In genomic region chr7:140078392-140078791, GRCh38 we compare ENCODE assay signal across 12 cellular contexts. TPM values are rescaled to one million over a fixed set of nuclear protein-coding genes. Genes with fewer than 3 reads are reported as not detected.
DNase-seq lines count a peak whose midpoint lies in the region; ATAC-seq and TF ChIP-seq lines count a peak whose summit lies in the region.
"Had no signal": no experiment of that assay in that cellular context is flagged by ENCODE, and none has a peak within 500 bp of the region (broad histone marks: within the 10 kb centered on the region; RNA-seq: fewer than 3 reads in every experiment).

No MANE protein-coding gene starts in this region.

- no peak overlapping the region for H3K27ac ChIP-seq in H9 (ENCODE audit: insufficient read length, low read depth, low read length)
- H3K27ac ChIP-seq: SJSA1 had no signal

- no peaks in the 10 kb centered on the region for H3K79me2 ChIP-seq in H9 (ENCODE audit: insufficient read depth, low read length)

- no peak overlapping the region for H3K4ac ChIP-seq in H9 (ENCODE audit: low read depth, low read length)

- H3K4me1 Mint-ChIP-seq in activated naive CD4-positive, alpha-beta T cell treated with anti-CD3 and anti-CD28 coated beads, Interleukin-2, amount 50 U/mL, for 24 hours: peaks cover under 1% of the 10 kb centered on the region
- peaks cover 6% of the 10 kb centered on the region for H3K4me1 Mint-ChIP-seq in activated naive CD4-positive, alpha-beta T cell treated with anti-CD3 and anti-CD28 coated beads, Interleukin-2, amount 10 ng/mL, durations not matched to agents 7 days and 5 days
- H3K4me1 Mint-ChIP-seq in H9: peaks cover 6 to 11% of the 10 kb centered on the region in 2 experiments; a peak in 3 of 4 replicates
- peaks cover 6 to 12% of the 10 kb centered on the region in 2 donors for H3K4me1 Mint-ChIP-seq in effector memory CD8-positive, alpha-beta T cell (ENCODE audit: low read depth in 2 of 2)
- H3K4me1 Mint-ChIP-seq in stimulated activated memory B cell treated with anti-CD40 and anti-IgM and Interleukin-4, amounts not matched to agents 10 μg/mL and 1 μg/mL and 100 μg/mL, for 72 hours: peaks cover 22% of the 10 kb centered on the region

- TF ChIP-seq CTCF in H9 (conservative IDR thresholded peaks at IDR 0.05): no peak

- intact Hi-C loops in Right ventricle myocardium inferior (cut with DNase I): no loop called here

- H2AK5ac ChIP-seq in H9 (ENCODE audit: insufficient read length, low read length): no peak overlapping the region

- H2AFZ ChIP-seq in H9 (ENCODE audit: low read length): no peak overlapping the region

- H3K23me2 ChIP-seq in H9 (ENCODE audit: insufficient read length, low read depth, low read length, poor library complexity, severe bottlenecking): no peaks in the 10 kb centered on the region

- H2BK20ac ChIP-seq in H9 (ENCODE audit: low read depth, low read length, poor library complexity, severe bottlenecking): no peak overlapping the region

- no peak overlapping the region for H3K4me2 ChIP-seq in H9 (ENCODE audit: insufficient read depth, insufficient read length, low read length)

- no peak overlapping the region for H4K8ac ChIP-seq in H9 (replicated peaks; ENCODE audit: insufficient read length, low read depth, low read length)

- no CpG with 5 or more reads among the region's 13 CpGs for WGBS in H9 (ENCODE audit: extremely low coverage, insufficient read length, low lambda C conversion rate)

- H3K56ac ChIP-seq in H9 (ENCODE audit: insufficient read length, low read depth, low read length): no peak overlapping the region

- H3K27me3 Mint-ChIP-seq in activated naive CD4-positive, alpha-beta T cell treated with anti-CD3 and anti-CD28 coated beads, Interleukin-2, amount 50 U/mL, for 24 hours: no peaks in the 10 kb centered on the region
- peaks cover 21% of the 10 kb centered on the region for H3K27me3 Mint-ChIP-seq in activated naive CD4-positive, alpha-beta T cell treated with anti-CD3 and anti-CD28 coated beads, Interleukin-2, amount 10 ng/mL, durations not matched to agents 7 days and 5 days
- no peaks in the 10 kb centered on the region for H3K27me3 Mint-ChIP-seq in H9 (ENCODE audit: low read depth)
- H3K27me3 Mint-ChIP-seq in effector memory CD8-positive, alpha-beta T cell: peaks cover 0 to 9% of the 10 kb centered on the region in 2 donors
- H3K27me3 Mint-ChIP-seq in stimulated activated memory B cell treated with anti-CD40 and anti-IgM and Interleukin-4, amounts not matched to agents 10 μg/mL and 1 μg/mL and 100 μg/mL, for 72 hours: no peaks in the 10 kb centered on the region

- no peak for ATAC-seq in effector memory CD8-positive, alpha-beta T cell (replicated peaks)
- ATAC-seq in stimulated activated memory B cell treated with anti-CD40 and anti-IgM and Interleukin-4, amounts not matched to agents 10 μg/mL and 1 μg/mL and 100 μg/mL, for 72 hours: no peak
- no peak for ATAC-seq in Right ventricle myocardium inferior

- no peak overlapping the region for H3K18ac ChIP-seq in H9 (ENCODE audit: insufficient read length, low read depth, low read length)

- no peaks in the 10 kb centered on the region for H3K79me1 ChIP-seq in H9 (ENCODE audit: insufficient read depth, low read depth, low read length, poor library complexity, severe bottlenecking)

- no peaks in the 10 kb centered on the region for H3K9me3 ChIP-seq in H9 (ENCODE audit: control insufficient read depth, low read depth, low read length)
- H3K9me3 ChIP-seq: SJSA1 had no signal

- no peaks in the 10 kb centered on the region for H3K4me1 ChIP-seq in H9 (ENCODE audit: insufficient read depth, low read length)
- H3K4me1 ChIP-seq: SJSA1 had no signal

- DNase-seq in activated naive CD4-positive, alpha-beta T cell treated with anti-CD3 and anti-CD28 coated beads, Interleukin-2, amount 10 ng/mL, durations not matched to agents 7 days and 5 days: no peak
- peak; percentile 55 for DNase-seq in H9
- DNase-seq in effector memory CD8-positive, alpha-beta T cell: no peak
- DNase-seq in AG20443 (ENCODE audit: low spot score): no peak
- no peak for DNase-seq in SIG-M5 (lab: John Stamatoyannopoulos, UW)
- no peak for DNase-seq in Right ventricle myocardium inferior (ENCODE audit: missing footprints)
- DNase-seq: Karpas-422; MM.1S; NK-92 treated with Interleukin-12 subunit alpha and Interleukin-12 subunit beta, amount 100 ng/mL, for 24 hours had no signal

- no peak overlapping the region for H2BK120ac ChIP-seq in H9 (ENCODE audit: low read depth, low read length, poor library complexity, severe bottlenecking)

- no peak overlapping the region for H4K5ac ChIP-seq in H9 (ENCODE audit: insufficient read length, low read depth, low read length)

- H3K23ac ChIP-seq in H9 (ENCODE audit: insufficient read length, low read depth, low read length): no peak overlapping the region

- peak overlapping the region; percentile 79 for H3K27ac Mint-ChIP-seq in activated naive CD4-positive, alpha-beta T cell treated with anti-CD3 and anti-CD28 coated beads, Interleukin-2, amount 50 U/mL, for 24 hours
- no peak overlapping the region for H3K27ac Mint-ChIP-seq in activated naive CD4-positive, alpha-beta T cell treated with anti-CD3 and anti-CD28 coated beads, Interleukin-2, amount 10 ng/mL, durations not matched to agents 7 days and 5 days
- no peak overlapping the region for H3K27ac Mint-ChIP-seq in H9
- H3K27ac Mint-ChIP-seq in effector memory CD8-positive, alpha-beta T cell: no peak overlapping the region
- H3K27ac Mint-ChIP-seq in stimulated activated memory B cell treated with anti-CD40 and anti-IgM and Interleukin-4, amounts not matched to agents 10 μg/mL and 1 μg/mL and 100 μg/mL, for 72 hours: peak overlapping the region; percentile 53

- no peak overlapping the region for H3K14ac ChIP-seq in H9 (ENCODE audit: insufficient read depth, low read length)

- no peaks in the 10 kb centered on the region for H3K36me3 Mint-ChIP-seq in activated naive CD4-positive, alpha-beta T cell treated with anti-CD3 and anti-CD28 coated beads, Interleukin-2, amount 50 U/mL, for 24 hours
- H3K36me3 Mint-ChIP-seq in activated naive CD4-positive, alpha-beta T cell treated with anti-CD3 and anti-CD28 coated beads, Interleukin-2, amount 10 ng/mL, durations not matched to agents 7 days and 5 days: no peaks in the 10 kb centered on the region
- H3K36me3 Mint-ChIP-seq in H9 (ENCODE audit: insufficient read depth in 1 of 3, low read depth in 3 of 3): no peaks in the 10 kb centered on the region
- peaks cover 3% of the 10 kb centered on the region for H3K36me3 Mint-ChIP-seq in effector memory CD8-positive, alpha-beta T cell (ENCODE audit: insufficient read depth)
- H3K36me3 Mint-ChIP-seq in stimulated activated memory B cell treated with anti-CD40 and anti-IgM and Interleukin-4, amounts not matched to agents 10 μg/mL and 1 μg/mL and 100 μg/mL, for 72 hours: no peaks in the 10 kb centered on the region

- no peak overlapping the region for H2BK15ac ChIP-seq in H9 (ENCODE audit: low read depth, low read length)

- no peaks in the 10 kb centered on the region for H3K27me3 ChIP-seq in H9 (ENCODE audit: insufficient read depth, low read length)
- H3K27me3 ChIP-seq: SJSA1 had no signal

- no peaks in the 10 kb centered on the region for H3K9me3 Mint-ChIP-seq in activated naive CD4-positive, alpha-beta T cell treated with anti-CD3 and anti-CD28 coated beads, Interleukin-2, amount 50 U/mL, for 24 hours
- H3K9me3 Mint-ChIP-seq in activated naive CD4-positive, alpha-beta T cell treated with anti-CD3 and anti-CD28 coated beads, Interleukin-2, amount 10 ng/mL, durations not matched to agents 7 days and 5 days: no peaks in the 10 kb centered on the region
- H3K9me3 Mint-ChIP-seq in H9: no peaks in the 10 kb centered on the region
- no peaks in the 10 kb centered on the region for H3K9me3 Mint-ChIP-seq in effector memory CD8-positive, alpha-beta T cell
- no peaks in the 10 kb centered on the region for H3K9me3 Mint-ChIP-seq in stimulated activated memory B cell treated with anti-CD40 and anti-IgM and Interleukin-4, amounts not matched to agents 10 μg/mL and 1 μg/mL and 100 μg/mL, for 72 hours

- H3K4me3 Mint-ChIP-seq in activated naive CD4-positive, alpha-beta T cell treated with anti-CD3 and anti-CD28 coated beads, Interleukin-2, amount 50 U/mL, for 24 hours: no peak overlapping the region
- no peak overlapping the region for H3K4me3 Mint-ChIP-seq in activated naive CD4-positive, alpha-beta T cell treated with anti-CD3 and anti-CD28 coated beads, Interleukin-2, amount 10 ng/mL, durations not matched to agents 7 days and 5 days
- H3K4me3 Mint-ChIP-seq in H9: no peak overlapping the region
- H3K4me3 Mint-ChIP-seq in effector memory CD8-positive, alpha-beta T cell: peak overlapping the region; percentile 6 to 59
- H3K4me3 Mint-ChIP-seq in stimulated activated memory B cell treated with anti-CD40 and anti-IgM and Interleukin-4, amounts not matched to agents 10 μg/mL and 1 μg/mL and 100 μg/mL, for 72 hours: no peak overlapping the region

- H3T11ph ChIP-seq in H9 (ENCODE audit: low read length): no peak overlapping the region

- H2BK12ac ChIP-seq in H9 (ENCODE audit: insufficient read length, low read depth, low read length): no peak overlapping the region

- CTCF ChIA-PET in activated naive CD4-positive, alpha-beta T cell treated with anti-CD3 and anti-CD28 coated beads, Interleukin-2, amount 10 ng/mL, durations not matched to agents 7 days and 5 days (lab: Charles Lee): interaction anchor here (0.6 kb wide), 1 partner anchor 253 kb away, joined by 4 read pairs; no protein-coding TSS in a partner anchor

- no peaks in the 10 kb centered on the region for H4K20me1 ChIP-seq in H9 (ENCODE audit: control insufficient read depth, insufficient read depth, insufficient read length)

- no peak overlapping the region for H3K9ac ChIP-seq in H9 (ENCODE audit: extremely low read depth, insufficient read length, low read length)

- H2BK5ac ChIP-seq in H9 (ENCODE audit: insufficient read length, low read length): no peak overlapping the region

- no peak overlapping the region for H4K91ac ChIP-seq in H9 (ENCODE audit: insufficient read length, low read depth, low read length)

RNA-seq across cellular contexts. Expression of gene PARP12, which starts 15.6 kb away (rescaled TPM):
- total RNA-seq in H9 (2021): 11.1 and 11.8 TPM in 2 replicates
- 13.2 TPM for total RNA-seq in Right ventricle myocardium inferior

Comparison
In these comparisons a context has a peak if more than half of its experiments do, and no peak if none do; other contexts are left out.
1. H3K27ac Mint-ChIP-seq: peak in activated naive CD4-positive, alpha-beta T cell treated with anti-CD3 and anti-CD28 coated beads, Interleukin-2, amount 50 U/mL, for 24 hours (single experiment) and stimulated activated memory B cell treated with anti-CD40 and anti-IgM and Interleukin-4, amounts not matched to agents 10 μg/mL and 1 μg/mL and 100 μg/mL, for 72 hours (single experiment); none in activated naive CD4-positive, alpha-beta T cell treated with anti-CD3 and anti-CD28 coated beads, Interleukin-2, amount 10 ng/mL, durations not matched to agents 7 days and 5 days (single experiment), H9 (0 of 3) and effector memory CD8-positive, alpha-beta T cell (0 of 2).
2. H3K4me3 Mint-ChIP-seq: peak in effector memory CD8-positive, alpha-beta T cell (2 of 2); none in activated naive CD4-positive, alpha-beta T cell treated with anti-CD3 and anti-CD28 coated beads, Interleukin-2, amount 50 U/mL, for 24 hours (single experiment), activated naive CD4-positive, alpha-beta T cell treated with anti-CD3 and anti-CD28 coated beads, Interleukin-2, amount 10 ng/mL, durations not matched to agents 7 days and 5 days (single experiment), H9 (0 of 2) and stimulated activated memory B cell treated with anti-CD40 and anti-IgM and Interleukin-4, amounts not matched to agents 10 μg/mL and 1 μg/mL and 100 μg/mL, for 72 hours (single experiment).